ENCODE assay signal across 19 cellular contexts in the genomic region with DNA sequence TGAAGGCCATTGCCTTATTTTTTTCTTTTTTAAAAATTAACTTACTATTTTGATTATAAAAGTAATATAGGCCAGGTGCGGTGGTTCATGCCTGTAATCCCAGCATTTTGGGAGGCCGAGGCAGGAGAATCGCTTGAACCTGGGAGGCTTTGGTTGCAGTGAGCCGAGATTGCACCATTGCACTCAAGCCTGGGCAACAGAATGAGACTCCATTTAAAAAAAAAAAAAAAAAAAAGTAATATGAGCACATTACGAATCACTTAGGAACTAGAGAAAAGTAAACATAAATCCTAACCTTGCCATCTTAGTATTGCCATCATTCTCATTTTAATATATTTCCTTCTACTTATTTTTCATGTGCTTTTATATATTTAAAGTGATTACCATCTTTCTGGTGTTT. TPM values are rescaled to one million over a fixed set of nuclear protein-coding genes. Genes with fewer than 3 reads are reported as not detected.
DNase-seq lines count a peak whose midpoint lies in the region; ATAC-seq and TF ChIP-seq lines count a peak whose summit lies in the region.
"Had no signal": no experiment of that assay in that cellular context is flagged by ENCODE, and none has a peak within 500 bp of the region (broad histone marks: within the 10 kb centered on the region; RNA-seq: fewer than 3 reads in every experiment).

No MANE protein-coding gene starts in this region.

- no peaks in the 10 kb centered on the region for H3K9me3 ChIP-seq in PC-3 (ENCODE audit: low read length)
- no peaks in the 10 kb centered on the region for H3K9me3 ChIP-seq in BE2C
- H3K9me3 ChIP-seq in esophagus squamous epithelium: no peaks in the 10 kb centered on the region
- H3K9me3 ChIP-seq: HAP-1 had no signal

- ATAC-seq in activated T-cell treated with anti-CD3 and anti-CD28 coated beads, Interleukin-2, amount 50 U/mL, for 72 hours (replicated peaks in 1 of 2): no peak
- no peak for ATAC-seq in activated T-cell treated with anti-CD3 and anti-CD28 coated beads, Interleukin-2, amount 50 U/mL, for 4 hours
- ATAC-seq in PC-3: peak; percentile 82
- ATAC-seq: HepG2 had no signal

- no peaks in the 10 kb centered on the region for H3K9me2 ChIP-seq in PC-3 (replicated peaks; ENCODE audit: low read length)

- no peaks in the 10 kb centered on the region for H3F3A ChIP-seq in PC-3 (ENCODE audit: low read length, unreplicated experiment)

- no TSS peak for BruUV-seq in PC-3 (replicated peaks; lab: Mats Ljungman, UMichigan)

- no peak for TF ChIP-seq POLR2A in esophagus squamous epithelium (IDR thresholded peaks at IDR 0.05)

- peaks cover 24% of the 10 kb centered on the region for H3K4me1 Mint-ChIP-seq in activated T-cell treated with anti-CD3 and anti-CD28 coated beads, Interleukin-2, amount 50 U/mL, for 72 hours (ENCODE audit: low read depth)
- peaks cover 21% of the 10 kb centered on the region for H3K4me1 Mint-ChIP-seq in activated T-cell treated with anti-CD3 and anti-CD28 coated beads, Interleukin-2, amount 50 U/mL, for 4 hours (ENCODE audit: low read depth)
- H3K4me1 Mint-ChIP-seq: B cell had no signal

- no peaks in the 10 kb centered on the region for H3K27me3 Mint-ChIP-seq in activated T-cell treated with anti-CD3 and anti-CD28 coated beads, Interleukin-2, amount 50 U/mL, for 72 hours (ENCODE audit: low read depth)
- H3K27me3 Mint-ChIP-seq in activated T-cell treated with anti-CD3 and anti-CD28 coated beads, Interleukin-2, amount 50 U/mL, for 4 hours (ENCODE audit: low read depth): no peaks in the 10 kb centered on the region
- H3K27me3 Mint-ChIP-seq: B cell; CD4-positive, CD25-positive, alpha-beta regulatory T cell; CD8-positive, alpha-beta memory T cell had no signal

- POLR2A ChIA-PET in PC-3 (lab: Charles Lee; ENCODE audit: unreplicated experiment): no interaction called here

- no peaks in the 10 kb centered on the region for H3K9me3 Mint-ChIP-seq in activated T-cell treated with anti-CD3 and anti-CD28 coated beads, Interleukin-2, amount 50 U/mL, for 72 hours
- no peaks in the 10 kb centered on the region for H3K9me3 Mint-ChIP-seq in activated T-cell treated with anti-CD3 and anti-CD28 coated beads, Interleukin-2, amount 50 U/mL, for 4 hours
- H3K9me3 Mint-ChIP-seq: CD4-positive, CD25-positive, alpha-beta regulatory T cell; CD8-positive, alpha-beta memory T cell had no signal

- H3K4me1 ChIP-seq in PC-3 (ENCODE audit: insufficient read depth, low read length) (peaks cover 23% of the 10 kb centered on the region), BE2C (no peaks in the 10 kb centered on the region), esophagus squamous epithelium (no peaks in the 10 kb centered on the region)
- H3K4me1 ChIP-seq: HAP-1 had no signal

- peak overlapping the region; percentile 51 for H3K27ac Mint-ChIP-seq in activated T-cell treated with anti-CD3 and anti-CD28 coated beads, Interleukin-2, amount 50 U/mL, for 72 hours
- H3K27ac Mint-ChIP-seq: B cell had no signal

- no peak overlapping the region for H3K9ac ChIP-seq in PC-3 (ENCODE audit: low read length)

- CTCF ChIA-PET in PC-3 (lab: Charles Lee): interaction anchor here (0.7 to 1.0 kb wide), 2 partner anchors 25 to 145 kb away, joined by 5 read pairs; no protein-coding TSS in a partner anchor

- intact Hi-C loops in PC-3 (cut with micrococcal nuclease): no loop called here
- intact Hi-C loops in esophagus squamous epithelium (cut with DNase I): no loop called here

- no peak overlapping the region for H2AFZ ChIP-seq in PC-3 (ENCODE audit: low read length)

- 0 out of 2 replicates have a peak overlapping the region, but pooled peaks have one; percentile 37 for H3K4me2 ChIP-seq in PC-3 (ENCODE audit: low read length)

- 0 out of 2 replicates have a peak overlapping the region, but pooled peaks have one; percentile 17 for H3K27ac ChIP-seq in PC-3 (ENCODE audit: low read length)
- no peak overlapping the region for H3K27ac ChIP-seq in esophagus squamous epithelium

- H4K20me1 ChIP-seq in PC-3 (ENCODE audit: low read length): no peaks in the 10 kb centered on the region

- 83 to 84% methylated on average over 5 of the region's 5 CpGs for WGBS in esophagus squamous epithelium, 2 donors

- H3K27me3 ChIP-seq in PC-3 (ENCODE audit: low read length) (no peaks in the 10 kb centered on the region), BE2C (no peaks in the 10 kb centered on the region), esophagus squamous epithelium (no peaks in the 10 kb centered on the region)

- no peak overlapping the region for H3K4me3 ChIP-seq in PC-3 (ENCODE audit: low read length)
- no peak overlapping the region for H3K4me3 ChIP-seq in fibroblast of mammary gland (ENCODE audit: control insufficient read depth, low read depth, low read length)
- H3K4me3 ChIP-seq in BE2C (ENCODE audit: low read depth, low read length): no peak overlapping the region
- no peak overlapping the region for H3K4me3 ChIP-seq in esophagus squamous epithelium
- H3K4me3 ChIP-seq: HAP-1 had no signal

- H3K36me3 Mint-ChIP-seq in activated T-cell treated with anti-CD3 and anti-CD28 coated beads, Interleukin-2, amount 50 U/mL, for 72 hours (ENCODE audit: insufficient read depth in 2 of 2): peaks cover 11 to 37% of the 10 kb centered on the region in 2 donors
- peaks cover 37% of the 10 kb centered on the region for H3K36me3 Mint-ChIP-seq in activated T-cell treated with anti-CD3 and anti-CD28 coated beads, Interleukin-2, amount 50 U/mL, for 4 hours (ENCODE audit: insufficient read depth)

- H3K4me3 Mint-ChIP-seq in activated T-cell treated with anti-CD3 and anti-CD28 coated beads, Interleukin-2, amount 50 U/mL, for 72 hours: no peak overlapping the region
- H3K4me3 Mint-ChIP-seq in activated T-cell treated with anti-CD3 and anti-CD28 coated beads, Interleukin-2, amount 50 U/mL, for 4 hours: no peak overlapping the region
- H3K4me3 Mint-ChIP-seq: B cell; CD4-positive, CD25-positive, alpha-beta regulatory T cell; CD8-positive, alpha-beta memory T cell had no signal

- DNase-seq in activated T-cell treated with anti-CD3 and anti-CD28 coated beads, Interleukin-2, amount 50 U/mL, for 72 hours: no peak
- no peak for DNase-seq in activated T-cell treated with anti-CD3 and anti-CD28 coated beads, Interleukin-2, amount 50 U/mL, for 4 hours
- DNase-seq in HCEC 1CT (peak; percentile 25), PC-3 (peak; percentile 46), fibroblast of mammary gland (ENCODE audit: low read depth) (peak; percentile 16), BE2C (no peak), esophagus squamous epithelium (lab: John Stamatoyannopoulos, UW) (no peak)
- no peak for DNase-seq in central memory CD4-positive, alpha-beta T cell
- DNase-seq: C1 segment of cervical spinal cord; CD4-positive, CD25-positive, alpha-beta regulatory T cell; CD8-positive, alpha-beta memory T cell; COR-L47; DMS 273 treated with DMSO at 0.1 percent for 48 hours; DMS53; DND-41; EL had no signal

- no peaks in the 10 kb centered on the region for H3K79me2 ChIP-seq in PC-3 (ENCODE audit: low read length)

- H3K36me3 ChIP-seq in PC-3 (ENCODE audit: low read depth, low read length): peaks cover 68% of the 10 kb centered on the region
- H3K36me3 ChIP-seq in BE2C: peaks cover 90% of the 10 kb centered on the region
- peaks cover 17 to 100% (median 45%) of the 10 kb centered on the region in 3 donors for H3K36me3 ChIP-seq in esophagus squamous epithelium

- no peak for TF ChIP-seq CTCF in PC-3 (conservative IDR thresholded peaks at IDR 0.05; ENCODE audit: low read depth, low read length)
- TF ChIP-seq CTCF in fibroblast of mammary gland (conservative IDR thresholded peaks at IDR 0.05; ENCODE audit: control insufficient read depth, insufficient read depth, low read depth, low read length): no peak
- TF ChIP-seq CTCF in BE2C (IDR thresholded peaks at IDR 0.05; ENCODE audit: low read depth, low read length): no peak
- no peak for TF ChIP-seq CTCF in esophagus squamous epithelium (IDR thresholded peaks at IDR 0.05)

RNA-seq across cellular contexts. Expression of gene TACO1, which starts 12.9 kb away (rescaled TPM):
- 10 to 100 TPM; 32.7 to 35.1 TPM for total RNA-seq in activated T-cell treated with anti-CD3 and anti-CD28 coated beads, Interleukin-2, amount 50 U/mL, for 72 hours
- total RNA-seq in activated T-cell treated with anti-CD3 and anti-CD28 coated beads, Interleukin-2, amount 50 U/mL, for 4 hours: 10 to 100 TPM; 38.9 to 47.0 (median 40.7) TPM
- total RNA-seq in PC-3 (2014; rRNA removed): 47.9 and 70.0 TPM in 2 replicates
- 20.0 TPM for polyA plus RNA-seq in BE2C (2012; ENCODE audit: insufficient read depth, insufficient read length, low read depth)
- total RNA-seq in esophagus squamous epithelium: 10 to 100 TPM in 3 of 4 donors, 1 to 10 TPM in 1; 7.6 to 16.6 (median 12.7) TPM

RNA-seq across cellular contexts. Expression of gene MAP3K3, which starts 34.4 kb away (rescaled TPM):
- total RNA-seq in activated T-cell treated with anti-CD3 and anti-CD28 coated beads, Interleukin-2, amount 50 U/mL, for 72 hours: 10 to 100 TPM; 34.9 to 46.8 TPM
- total RNA-seq in activated T-cell treated with anti-CD3 and anti-CD28 coated beads, Interleukin-2, amount 50 U/mL, for 4 hours: 10 to 100 TPM; 17.9 to 21.6 (median 17.9) TPM
- total RNA-seq in PC-3 (2014; rRNA removed): 27.1 and 36.1 TPM in 2 replicates
- polyA plus RNA-seq in BE2C (2012; ENCODE audit: insufficient read depth, insufficient read length, low read depth): 44.2 TPM
- total RNA-seq in esophagus squamous epithelium: 10 to 100 TPM; 14.0 to 38.9 (median 18.4) TPM

RNA-seq across cellular contexts. Expression of gene DCAF7, which starts 37.5 kb away (rescaled TPM):
- 100 to 1,000 TPM; 124 to 126 TPM for total RNA-seq in activated T-cell treated with anti-CD3 and anti-CD28 coated beads, Interleukin-2, amount 50 U/mL, for 72 hours
- 10 to 100 TPM; 82.1 to 89.7 (median 86.0) TPM for total RNA-seq in activated T-cell treated with anti-CD3 and anti-CD28 coated beads, Interleukin-2, amount 50 U/mL, for 4 hours
- 46.5 and 55.5 TPM in 2 replicates for total RNA-seq in PC-3 (2014; rRNA removed)
- polyA plus RNA-seq in BE2C (2012; ENCODE audit: insufficient read depth, insufficient read length, low read depth): 175 TPM
- 10 to 100 TPM; 24.8 to 29.7 (median 25.9) TPM for total RNA-seq in esophagus squamous epithelium

Comparison
In these comparisons a context has a peak if more than half of its experiments do, and no peak if none do; other contexts are left out.
1. DNase-seq: peak in HCEC 1CT (single experiment), PC-3 (single experiment) and fibroblast of mammary gland (single experiment); none in activated T-cell treated with anti-CD3 and anti-CD28 coated beads, Interleukin-2, amount 50 U/mL, for 72 hours (0 of 2), activated T-cell treated with anti-CD3 and anti-CD28 coated beads, Interleukin-2, amount 50 U/mL, for 4 hours (single experiment), BE2C (single experiment), esophagus squamous epithelium (single experiment) and central memory CD4-positive, alpha-beta T cell (single experiment).